8 cellular contexts compared by ENCODE assay signal in genomic region chr13:39777527-39778061, GRCh38.
DNase-seq lines count a peak whose midpoint lies in the region; ATAC-seq and TF ChIP-seq lines count a peak whose summit lies in the region.

No MANE protein-coding gene starts in this region.

- no peaks in the 10 kb centered on the region for H3K9me3 Mint-ChIP-seq in naive thymus-derived CD8-positive, alpha-beta T cell

- intact Hi-C loops in testis (cut with DNase I; ENCODE audit: low total_unique reads), result no loop called here

- H3K4me1 Mint-ChIP-seq in naive thymus-derived CD8-positive, alpha-beta T cell, result peaks cover 21 to 40% (median 32%) of the 10 kb centered on the region in 4 donors

- no peaks in the 10 kb centered on the region for H3K36me3 ChIP-seq in testis (ENCODE audit: low read depth, missing control alignments)

- in situ Hi-C loops in ACHN (cut with HindIII; ENCODE audit: low pct_ligation_motif_present, low pct_unique_long_range_greater_than_20kb, low sequenced_read_pairs) (no loop called here), astrocyte of the spinal cord (cut with HindIII; ENCODE audit: low sequenced_read_pairs) (no loop called here)

- no peaks in the 10 kb centered on the region for H3K4me1 ChIP-seq in testis

- H3K27ac ChIP-seq in testis, result no peak overlapping the region

- TF ChIP-seq POLR2A in testis (IDR thresholded peaks at IDR 0.05), result no peak

- peak overlapping the region in 6 of 10 donors; percentile 10 to 63 (median 26) for H3K27ac Mint-ChIP-seq in naive thymus-derived CD8-positive, alpha-beta T cell

- 88 to 100% methylated on average over 2 of the region's 2 CpGs for WGBS in testis, 2 donors

- ATAC-seq in naive thymus-derived CD8-positive, alpha-beta T cell, result peak; percentile 59 to 67

- TF ChIP-seq CTCF in GM12875 (IDR thresholded peaks at IDR 0.05; ENCODE audit: borderline replicate concordance, insufficient read depth, low read depth, low read length) (peak; percentile 34; the same call in 1 of the 2 replicates), astrocyte of the spinal cord (IDR thresholded peaks at IDR 0.05; ENCODE audit: low read depth, low read length) (peak; percentile 43), testis (IDR thresholded peaks at IDR 0.05) (peak in 1 of 3 experiments; percentile 15)

- DNase-seq in ACHN, result peak; percentile 29
- peak; percentile 56 for DNase-seq in OCI-M1 (lab: John Stamatoyannopoulos, UW)
- peak; percentile 86 for DNase-seq in astrocyte of the spinal cord (ENCODE audit: low read depth, low spot score)
- DNase-seq in naive thymus-derived CD8-positive, alpha-beta T cell, result peak in 5 of 10 donors; percentile 14 to 42 (median 26)
- DNase-seq in testis, result no peak
- no peak for DNase-seq in GM19238 (ENCODE audit: insufficient read length, low spot score)
- DNase-seq in superior temporal gyrus (ENCODE audit: extremely low spot score), result no peak

- H3K4me3 Mint-ChIP-seq in naive thymus-derived CD8-positive, alpha-beta T cell, result peak overlapping the region in 1 of 10 donors; percentile 3

- H3K27me3 ChIP-seq in testis, result no peaks in the 10 kb centered on the region

- no peaks in the 10 kb centered on the region for H3K9me3 ChIP-seq in testis

- no peaks in the 10 kb centered on the region for H3K36me3 Mint-ChIP-seq in naive thymus-derived CD8-positive, alpha-beta T cell

- no peaks in the 10 kb centered on the region for H3K27me3 Mint-ChIP-seq in naive thymus-derived CD8-positive, alpha-beta T cell

- POLR2A ChIA-PET in naive thymus-derived CD8-positive, alpha-beta T cell (lab: Charles Lee), result interaction anchor here (1.2 kb wide), 1 partner anchor 890 kb away, joined by 5 read pairs; no protein-coding TSS in a partner anchor

- H3K4me3 ChIP-seq in GM12875 (ENCODE audit: low read depth, low read length), result no peak overlapping the region
- H3K4me3 ChIP-seq in astrocyte of the spinal cord (ENCODE audit: low read depth, low read length), result no peak overlapping the region
- H3K4me3 ChIP-seq in testis, result no peak overlapping the region

Comparison
In these comparisons a context has a peak if more than half of its experiments do, and no peak if none do; other contexts are left out.
1. DNase-seq: peak in ACHN (single experiment), OCI-M1 (single experiment) and astrocyte of the spinal cord (single experiment); none in testis (single experiment), GM19238 (single experiment) and superior temporal gyrus (single experiment).